2 cellular contexts compared by ENCODE assay signal in genomic region chr17:50214986-50215730, GRCh38.
TF ChIP-seq lines count a peak whose summit lies in the region.

No MANE protein-coding gene starts in this region.

TF ChIP-seq in HCT116, 20 proteins besides CTCF, POLR2A, EP300 and RAD21:
- TF ChIP-seq JUND (IDR thresholded peaks at IDR 0.05) (no peak), EZH2 (IDR thresholded peaks at IDR 0.05) (no peak), EGR1 (IDR thresholded peaks at IDR 0.05; ENCODE audit: low read depth) (no peak), POLR2AphosphoS5 (IDR thresholded peaks at IDR 0.05; ENCODE audit: low read depth, low read length) (no peak)
TF ChIP-seq in HCT116: peak in this region for 0.

TF ChIP-seq in H1, 55 proteins besides CTCF, POLR2A, EP300 and RAD21:
- TF ChIP-seq KDM1A (IDR thresholded peaks at IDR 0.05; ENCODE audit: borderline replicate concordance, low read length) (no peak), RBBP5 (IDR thresholded peaks at IDR 0.05; ENCODE audit: borderline replicate concordance, low read depth, low read length) (no peak), CEBPB (IDR thresholded peaks at IDR 0.05; ENCODE audit: low read depth, low read length) (peak; percentile 41; the same call in 1 of the 2 replicates), TEAD4 (IDR thresholded peaks at IDR 0.05; ENCODE audit: low read depth, low read length) (no peak), CHD2 (IDR thresholded peaks at IDR 0.05; ENCODE audit: low read length) (no peak), SRF (IDR thresholded peaks at IDR 0.05; ENCODE audit: low read depth, low read length) (no peak)
TF ChIP-seq in H1: peak in this region for 1.
